In the genomic region with DNA sequence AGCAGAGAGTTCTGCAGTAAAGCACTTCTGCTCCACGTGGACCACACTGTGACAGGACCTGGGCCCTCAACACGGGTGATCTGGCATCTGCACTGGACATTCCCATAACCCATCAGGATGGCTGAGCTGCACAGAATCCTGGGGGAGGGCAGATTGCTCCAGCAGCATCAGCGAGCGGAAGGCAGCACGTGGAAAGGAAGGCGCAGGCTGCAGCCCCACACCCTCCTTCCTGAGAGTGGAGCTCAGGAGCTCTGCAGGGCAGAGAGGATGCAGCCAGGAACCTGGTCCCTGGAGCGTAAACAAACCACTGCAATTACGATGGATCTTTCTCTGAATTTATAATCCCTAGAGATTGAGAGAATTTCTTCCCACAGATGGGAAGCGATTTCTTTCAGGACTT, we compare ENCODE assay signal across 26 cellular contexts. TPM values are rescaled to one million over a fixed set of nuclear protein-coding genes. Genes with fewer than 3 reads are reported as not detected.
DNase-seq lines count a peak whose midpoint lies in the region; ATAC-seq and TF ChIP-seq lines count a peak whose summit lies in the region.
"Had no signal": no experiment of that assay in that cellular context is flagged by ENCODE, and none has a peak within 500 bp of the region (broad histone marks: within the 10 kb centered on the region; RNA-seq: fewer than 3 reads in every experiment).

No MANE protein-coding gene starts in this region.

- peaks cover 43% of the 10 kb centered on the region for H3K4me1 Mint-ChIP-seq in nephron progenitor cell
- H3K4me1 Mint-ChIP-seq in immature natural killer cell, result peaks cover 30 to 33% of the 10 kb centered on the region in 2 donors

- peak overlapping the region; percentile 4 for H3K27ac Mint-ChIP-seq in nephron progenitor cell
- peak overlapping the region in 1 of 6 donors; percentile 78 for H3K27ac Mint-ChIP-seq in immature natural killer cell

- no peak for TF ChIP-seq CTCF in right atrium auricular region (IDR thresholded peaks at IDR 0.05)
- TF ChIP-seq CTCF in nephron progenitor cell (IDR thresholded peaks at IDR 0.05), result no peak

- intact Hi-C loops in left ventricle myocardium superior (cut with micrococcal nuclease), result no loop called here

- no peaks in the 10 kb centered on the region for H3K27me3 ChIP-seq in right atrium auricular region
- H3K27me3 ChIP-seq: BLaER1 had no signal

- no peaks in the 10 kb centered on the region for H3K27me3 Mint-ChIP-seq in nephron progenitor cell (ENCODE audit: low read depth, poor library complexity)
- H3K27me3 Mint-ChIP-seq in immature natural killer cell (ENCODE audit: low read depth in 3 of 3), result peaks cover 2 to 10% (median 2%) of the 10 kb centered on the region in 3 donors
- H3K27me3 Mint-ChIP-seq: CD4-positive, alpha-beta memory T cell; IgD-negative memory B cell had no signal

- H3K4me3 Mint-ChIP-seq in nephron progenitor cell (no peak overlapping the region), immature natural killer cell (no peak overlapping the region)
- H3K4me3 Mint-ChIP-seq: CD4-positive, alpha-beta memory T cell; IgD-negative memory B cell had no signal

- peak; percentile 5 for ATAC-seq in left ventricle myocardium superior
- no peak for ATAC-seq in HG03139 (IDR thresholded peaks at IDR 0.05; ENCODE audit: unreplicated experiment)
- ATAC-seq: A549, SK-N-SH treated with all-trans-retinoic acid at 6 μM for 48 hours had no signal

- no peak overlapping the region for H3K4me3 ChIP-seq in right atrium auricular region
- H3K4me3 ChIP-seq: A549, BLaER1, HAP-1 had no signal

- H3K36me3 Mint-ChIP-seq in nephron progenitor cell (ENCODE audit: low read depth) (peaks cover 69% of the 10 kb centered on the region), immature natural killer cell (peaks cover 11 to 39% (median 16%) of the 10 kb centered on the region in 3 donors)

- H3K9me3 Mint-ChIP-seq in nephron progenitor cell (no peaks in the 10 kb centered on the region), immature natural killer cell (no peaks in the 10 kb centered on the region)
- H3K9me3 Mint-ChIP-seq: CD4-positive, alpha-beta memory T cell; IgD-negative memory B cell had no signal

- peaks cover 0 to 43% of the 10 kb centered on the region in 2 donors for H3K4me1 ChIP-seq in right atrium auricular region
- H3K4me1 ChIP-seq: A549, HAP-1 had no signal

- DNase-seq in left ventricle myocardium superior (peak; percentile 38), right atrium auricular region (ENCODE audit: low spot score) (no peak), cerebellar cortex (ENCODE audit: low spot score) (peak; percentile 14), nephron progenitor cell (no peak), immature natural killer cell (no peak), putamen (ENCODE audit: low spot score) (no peak), NCI-H1436 treated with DMSO at 0.1 percent for 48 hours (lab: John Stamatoyannopoulos, UW) (no peak)
- DNase-seq: Calu3; CD4-positive, alpha-beta memory T cell; Kasumi-1; MM.1S; NCI-H1105; NCI-H1694; NCI-H2081 treated with DMSO at 0.1 percent for 48 hours; NCI-H510A treated with DMSO at 0.1 percent for 48 hours; NCI-H774; OCI-M1; SIG-M5 had no signal

- H3K9me3 ChIP-seq in right atrium auricular region, result no peaks in the 10 kb centered on the region
- H3K9me3 ChIP-seq: A549, BLaER1, HAP-1 had no signal

- no peak overlapping the region for H3K27ac ChIP-seq in right atrium auricular region
- H3K27ac ChIP-seq: A549, BLaER1, HL-60 had no signal

- peaks cover 66% of the 10 kb centered on the region for H3K36me3 ChIP-seq in right atrium auricular region

RNA-seq across cellular contexts. Expression of a gene that starts 39.7 kb away (rescaled TPM):
- total RNA-seq in left ventricle myocardium superior (4.3 TPM), right atrium auricular region (1 to 10 TPM; 1.8 to 4.9 TPM)
- not detected for polyA plus RNA-seq in immature natural killer cell
- total RNA-seq: Calu3; CD4-positive, alpha-beta memory T cell; HT1080 had no signal
- polyA plus RNA-seq: CD4-positive, alpha-beta memory T cell; IgD-negative memory B cell had no signal

Comparison
In these comparisons a context has a peak if more than half of its experiments do, and no peak if none do; other contexts are left out.
1. DNase-seq: peak in left ventricle myocardium superior (single experiment) and cerebellar cortex (single experiment); none in right atrium auricular region (single experiment), nephron progenitor cell (single experiment), immature natural killer cell (0 of 3), putamen (single experiment) and NCI-H1436 treated with DMSO at 0.1 percent for 48 hours (single experiment).